ENCODE assay signal across 8 cellular contexts in genomic region chr20:57588596-57588995, GRCh38. TPM values are rescaled to one million over a fixed set of nuclear protein-coding genes. Genes with fewer than 3 reads are reported as not detected.
"Had no signal": no experiment of that assay in that cellular context is flagged by ENCODE, and none has a peak within 500 bp of the region (broad histone marks: within the 10 kb centered on the region; RNA-seq: fewer than 3 reads in every experiment).

No MANE protein-coding gene starts in this region.

- FAIRE-seq: H1, H54 had no signal

- H3K4me3 ChIP-seq: GM23338 had no signal

- H3K4me2 ChIP-seq: GM23338, KMS-11 had no signal

- H3K27ac ChIP-seq: KMS-11 had no signal

- H3K36me3 Mint-ChIP-seq: IgD-negative memory B cell had no signal

- H2AFZ ChIP-seq: GM23338 had no signal

- ATAC-seq: GM23338 had no signal

- H3K27ac Mint-ChIP-seq: GM23338, H9, IgD-negative memory B cell had no signal

- DNase-seq: H9, HCEC 1CT, KBM-7 had no signal

- H3K9ac ChIP-seq: KMS-11 had no signal

RNA-seq across cellular contexts. Expression of gene PCK1, which starts 27.7 kb away (rescaled TPM):
- total RNA-seq: GM23338, H1, H9 had no signal
- polyA plus RNA-seq: GM23338, H1, IgD-negative memory B cell had no signal

RNA-seq across cellular contexts. Expression of gene ZBP1, which starts 31.6 kb away (rescaled TPM):
- total RNA-seq: GM23338, H1, H9 had no signal
- polyA plus RNA-seq: GM23338, H1 had no signal
